Comparison of ENCODE assay signal across 8 cellular contexts in the genomic region with DNA sequence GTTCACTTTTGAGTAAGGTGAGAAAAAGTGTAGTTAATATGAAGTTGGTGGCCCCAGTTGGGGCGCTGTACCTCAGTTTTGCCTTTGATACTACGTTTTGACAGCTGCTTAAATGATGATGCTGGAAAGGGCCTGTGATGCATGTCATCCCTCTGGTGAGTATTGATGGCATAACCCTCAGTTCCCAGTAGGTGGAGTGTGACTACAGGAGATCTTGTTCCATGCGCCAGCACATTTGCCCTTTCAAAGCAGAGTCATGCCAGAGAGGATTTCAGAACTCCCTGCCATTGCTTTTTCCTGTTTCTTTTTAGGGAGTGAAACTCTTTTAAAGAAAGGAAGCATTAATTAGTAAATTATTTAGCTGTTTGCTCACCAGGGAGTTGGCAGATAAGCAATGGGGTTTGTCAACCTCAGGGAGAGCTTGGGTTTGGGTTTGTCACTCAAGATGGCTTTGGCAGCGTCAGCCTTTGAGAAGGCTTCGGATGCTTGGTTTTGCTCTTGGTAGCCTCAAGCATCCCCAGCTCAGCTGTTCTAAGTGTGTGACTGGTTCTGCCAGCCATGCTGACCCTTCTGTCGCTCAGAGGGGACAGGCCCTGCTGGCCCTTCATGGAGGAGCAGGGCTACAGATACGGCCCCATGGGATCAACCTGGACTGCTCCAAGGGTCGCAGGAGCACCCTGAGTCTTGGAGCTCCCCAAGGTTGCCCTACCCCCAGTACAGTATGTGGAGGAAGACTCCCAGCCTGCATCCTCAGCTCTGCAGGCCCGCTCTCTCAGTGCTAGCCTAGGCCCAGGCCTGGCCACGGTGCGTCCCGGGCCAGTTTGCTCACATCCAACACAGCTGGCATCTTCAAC. TPM values are rescaled to one million over a fixed set of nuclear protein-coding genes. Genes with fewer than 3 reads are reported as not detected.
DNase-seq lines count a peak whose midpoint lies in the region; ATAC-seq lines count a peak whose summit lies in the region.

No MANE protein-coding gene starts in this region.

- H3K9me3 ChIP-seq in esophagus (ENCODE audit: control insufficient read depth in 2 of 2, insufficient read depth in 1 of 2, low read depth in 1 of 2, low read length in 1 of 2) (no peaks in the 10 kb centered on the region), muscle layer of colon (ENCODE audit: low read length) (no peaks in the 10 kb centered on the region), stomach smooth muscle (ENCODE audit: control insufficient read depth in 2 of 2, low read length in 2 of 2) (no peaks in the 10 kb centered on the region)

- 75 to 76% methylated on average over 12 of the region's 12 CpGs for WGBS in esophagus, 2 donors

- H3K27ac ChIP-seq in esophagus (ENCODE audit: low read depth in 2 of 2, low read length in 1 of 2) (peak overlapping the region; percentile 11 to 38), muscle layer of colon (ENCODE audit: low read depth, low read length) (peak overlapping the region; percentile 81), stomach smooth muscle (ENCODE audit: low read length) (peak overlapping the region; percentile 55)

- ATAC-seq in GM19467 (IDR thresholded peaks at IDR 0.05; ENCODE audit: unreplicated experiment) (peak; percentile 47), HG03558 (IDR thresholded peaks at IDR 0.05; ENCODE audit: extremely low read depth, unreplicated experiment) (peak; percentile 29)

- H3K27me3 ChIP-seq in esophagus (ENCODE audit: control insufficient read depth in 1 of 2, insufficient read depth in 2 of 2, low read length in 2 of 2) (no peaks in the 10 kb centered on the region), muscle layer of colon (ENCODE audit: control insufficient read depth in 1 of 2, insufficient read depth in 2 of 2, low read length in 2 of 2) (no peaks in the 10 kb centered on the region), stomach smooth muscle (ENCODE audit: control insufficient read depth in 1 of 2, insufficient read depth in 2 of 2, low read length in 2 of 2) (no peaks in the 10 kb centered on the region)

- no peaks in the 10 kb centered on the region for H3K4me1 ChIP-seq in esophagus (ENCODE audit: control insufficient read depth in 2 of 2, insufficient read depth in 2 of 2, low read length in 1 of 2)
- H3K4me1 ChIP-seq in muscle layer of colon (ENCODE audit: insufficient read depth, low read length) = peaks cover 37% of the 10 kb centered on the region
- H3K4me1 ChIP-seq in stomach smooth muscle (ENCODE audit: control insufficient read depth, insufficient read depth, low read length) = peaks cover 19% of the 10 kb centered on the region

- peak; percentile 30 for DNase-seq in DMS 273 treated with DMSO at 0.1 percent for 48 hours (lab: John Stamatoyannopoulos, UW)
- peak; percentile 39 to 71 for DNase-seq in NCI-H524 (lab: John Stamatoyannopoulos, UW)
- peak; percentile 6 to 19 for DNase-seq in activated CD4-positive, alpha-beta T cell treated with anti-CD3 and anti-CD28 coated beads, Interleukin-2, amount 50 U/mL, for 4 hours

- H3K9ac ChIP-seq in muscle layer of colon (ENCODE audit: low read length) (no peak overlapping the region), stomach smooth muscle (ENCODE audit: low read length in 2 of 2) (peak overlapping the region in 1 of 2 donors; percentile 42)

- H3K4me3 ChIP-seq in esophagus (ENCODE audit: low read depth in 1 of 2, low read length in 2 of 2) (no peak overlapping the region), muscle layer of colon (ENCODE audit: low read depth in 1 of 2, low read length in 2 of 2) (no peak overlapping the region), stomach smooth muscle (ENCODE audit: low read length in 2 of 2) (no peak overlapping the region)

- no peaks in the 10 kb centered on the region for H3K36me3 ChIP-seq in esophagus (ENCODE audit: control insufficient read depth in 2 of 2, insufficient read depth in 2 of 2, low read length in 1 of 2)
- no peaks in the 10 kb centered on the region for H3K36me3 ChIP-seq in muscle layer of colon (ENCODE audit: insufficient read depth, low read length)
- no peaks in the 10 kb centered on the region for H3K36me3 ChIP-seq in stomach smooth muscle (ENCODE audit: control insufficient read depth in 2 of 2, insufficient read depth in 2 of 2, low read length in 2 of 2)

RNA-seq across cellular contexts. Expression of a gene that starts 29.1 kb away (rescaled TPM):
- 1 to 10 TPM; 2.9 to 3.6 TPM for polyA plus RNA-seq in esophagus

Comparison
In these comparisons a context has a peak if more than half of its experiments do, and no peak if none do; other contexts are left out.
1. H3K27ac ChIP-seq: peak in every context shown above with its lines; median percentile 81 in muscle layer of colon; 55 in stomach smooth muscle; 24 in esophagus.